In the genomic region with DNA sequence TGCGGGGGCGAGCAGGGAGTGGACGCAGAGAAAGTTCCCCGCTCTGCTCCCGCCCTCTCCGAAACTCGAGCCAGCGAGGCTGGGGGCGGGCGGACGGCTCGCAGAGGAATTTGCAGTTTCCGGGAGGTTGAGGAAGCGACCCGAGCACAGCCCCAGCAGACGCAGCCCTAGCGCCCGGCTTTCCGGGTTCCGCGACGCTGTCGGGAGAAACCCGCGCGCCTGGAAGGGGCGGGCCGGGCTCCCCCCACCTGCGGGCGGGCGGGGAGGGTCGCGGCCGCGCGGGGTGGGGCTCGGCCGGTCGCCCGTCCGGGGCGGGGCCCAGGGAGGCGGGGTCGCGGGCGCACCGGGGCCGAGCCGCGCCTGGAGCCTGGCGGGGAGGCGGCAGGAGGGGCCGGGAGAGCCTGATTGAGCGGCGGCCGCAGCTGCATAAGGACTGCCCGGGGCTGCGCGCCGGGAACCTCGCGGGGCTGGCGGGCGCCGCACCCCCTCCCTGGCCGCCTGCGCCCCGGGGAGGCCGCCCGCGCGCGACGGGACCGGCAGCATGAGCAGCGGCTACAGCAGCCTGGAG, we compare ENCODE assay signal across 1 cellular context.
TF ChIP-seq lines count a peak whose summit lies in the region.

A gene with protein sequence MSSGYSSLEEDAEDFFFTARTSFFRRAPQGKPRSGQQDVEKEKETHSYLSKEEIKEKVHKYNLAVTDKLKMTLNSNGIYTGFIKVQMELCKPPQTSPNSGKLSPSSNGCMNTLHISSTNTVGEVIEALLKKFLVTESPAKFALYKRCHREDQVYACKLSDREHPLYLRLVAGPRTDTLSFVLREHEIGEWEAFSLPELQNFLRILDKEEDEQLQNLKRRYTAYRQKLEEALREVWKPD (plus strand): TSS at position 404 of the 568 bp plus-strand sequence. CDS start 138 bp downstream, at position 542.

TF ChIP-seq in K562, 482 proteins besides CTCF, POLR2A, EP300 and RAD21 (continued from another document and continues in another):
- TF ChIP-seq PHF21A (IDR thresholded peaks at IDR 0.05; ENCODE audit: borderline replicate concordance, low read depth): no peak
- peak; percentile 59 for TF ChIP-seq POLR2AphosphoS5 (IDR thresholded peaks at IDR 0.05; ENCODE audit: control insufficient read depth, insufficient read depth, low read depth, low read length)
- peak; percentile 50 for TF ChIP-seq POLR2B (IDR thresholded peaks at IDR 0.05; ENCODE audit: low read depth, partially characterized antibody)
- TF ChIP-seq GABPB1 (CRISPR knock-in tag; IDR thresholded peaks at IDR 0.05): no peak
- no peak for TF ChIP-seq CHD1 (IDR thresholded peaks at IDR 0.05; ENCODE audit: low read length)
- no peak for TF ChIP-seq HOMEZ (CRISPR knock-in tag; IDR thresholded peaks at IDR 0.05)
- TF ChIP-seq BRF1 (IDR thresholded peaks at IDR 0.05; ENCODE audit: borderline replicate concordance, extremely low read depth, insufficient read length): no peak
- no peak; the same call in 1 of the 2 replicates for TF ChIP-seq ZNF431 (CRISPR knock-in tag; IDR thresholded peaks at IDR 0.05)
- TF ChIP-seq SIN3A (IDR thresholded peaks at IDR 0.05; ENCODE audit: borderline replicate concordance in 2 of 2, control insufficient read depth in 1 of 2, low read depth in 2 of 2, low read length in 2 of 2): 0 out of 4 replicates have a peak, but pooled peaks of 1 of the 2 experiments have one; percentile 4
- TF ChIP-seq ZBTB7A (IDR thresholded peaks at IDR 0.05; ENCODE audit: borderline replicate concordance, control insufficient read depth, low read depth, low read length): peak; percentile 97; the same call in 1 of the 2 replicates
- no peak for TF ChIP-seq ZNF133 (CRISPR knock-in tag; IDR thresholded peaks at IDR 0.05)
- peak in 2 of 3 experiments; percentile 8 to 41 for TF ChIP-seq YY1 (IDR thresholded peaks at IDR 0.05; ENCODE audit: borderline replicate concordance in 1 of 3, control insufficient read depth in 1 of 3, extremely low read depth in 1 of 3, insufficient read depth in 3 of 3, insufficient read length in 1 of 3, insufficient replicate concordance in 2 of 3, low read depth in 1 of 3, low read length in 2 of 3)
- no peak for TF ChIP-seq JUNB (CRISPR knock-in tag; conservative IDR thresholded peaks at IDR 0.05)
- TF ChIP-seq KDM4B (IDR thresholded peaks at IDR 0.05; ENCODE audit: borderline replicate concordance in 2 of 2, low read depth in 1 of 2): 0 out of 4 replicates have a peak, but pooled peaks of 1 of the 2 experiments have one; percentile 45
- peak; percentile 48 for TF ChIP-seq CCNT2 (IDR thresholded peaks at IDR 0.05; ENCODE audit: borderline replicate concordance, extremely low read depth, insufficient read length, low read depth, low read length)
- no peak for TF ChIP-seq PTTG1 (tag; IDR thresholded peaks at IDR 0.05; ENCODE audit: low read depth)
- no peak for TF ChIP-seq MAFG (tag; conservative IDR thresholded peaks at IDR 0.05)
- no peak for TF ChIP-seq POLR2AphosphoS2 (IDR thresholded peaks at IDR 0.05; ENCODE audit: low read length)
- 0 out of 2 replicates have a peak, but pooled peaks have one; percentile 5 for TF ChIP-seq MYC (IDR thresholded peaks at IDR 0.05; ENCODE audit: low read depth, low read length)
- no peak for TF ChIP-seq MYC (CRISPR knock-in tag; IDR thresholded peaks at IDR 0.05; ENCODE audit: borderline replicate concordance, low read depth)
- TF ChIP-seq CREM (IDR thresholded peaks at IDR 0.05; ENCODE audit: low read depth): no peak
- no peak for TF ChIP-seq THRAP3 (IDR thresholded peaks at IDR 0.05; ENCODE audit: borderline replicate concordance)
- no peak for TF ChIP-seq HMGXB4 (CRISPR knock-in tag; IDR thresholded peaks at IDR 0.05)
- peak; percentile 55; the same call in 1 of the 2 replicates for TF ChIP-seq GATAD2B (IDR thresholded peaks at IDR 0.05; ENCODE audit: borderline replicate concordance)
- TF ChIP-seq XRCC3 (IDR thresholded peaks at IDR 0.05): no peak
- peak; percentile 46; the same call in 1 of the 2 replicates for TF ChIP-seq PHF8 (IDR thresholded peaks at IDR 0.05; ENCODE audit: borderline replicate concordance, low read length)
- TF ChIP-seq, protein P1, sequence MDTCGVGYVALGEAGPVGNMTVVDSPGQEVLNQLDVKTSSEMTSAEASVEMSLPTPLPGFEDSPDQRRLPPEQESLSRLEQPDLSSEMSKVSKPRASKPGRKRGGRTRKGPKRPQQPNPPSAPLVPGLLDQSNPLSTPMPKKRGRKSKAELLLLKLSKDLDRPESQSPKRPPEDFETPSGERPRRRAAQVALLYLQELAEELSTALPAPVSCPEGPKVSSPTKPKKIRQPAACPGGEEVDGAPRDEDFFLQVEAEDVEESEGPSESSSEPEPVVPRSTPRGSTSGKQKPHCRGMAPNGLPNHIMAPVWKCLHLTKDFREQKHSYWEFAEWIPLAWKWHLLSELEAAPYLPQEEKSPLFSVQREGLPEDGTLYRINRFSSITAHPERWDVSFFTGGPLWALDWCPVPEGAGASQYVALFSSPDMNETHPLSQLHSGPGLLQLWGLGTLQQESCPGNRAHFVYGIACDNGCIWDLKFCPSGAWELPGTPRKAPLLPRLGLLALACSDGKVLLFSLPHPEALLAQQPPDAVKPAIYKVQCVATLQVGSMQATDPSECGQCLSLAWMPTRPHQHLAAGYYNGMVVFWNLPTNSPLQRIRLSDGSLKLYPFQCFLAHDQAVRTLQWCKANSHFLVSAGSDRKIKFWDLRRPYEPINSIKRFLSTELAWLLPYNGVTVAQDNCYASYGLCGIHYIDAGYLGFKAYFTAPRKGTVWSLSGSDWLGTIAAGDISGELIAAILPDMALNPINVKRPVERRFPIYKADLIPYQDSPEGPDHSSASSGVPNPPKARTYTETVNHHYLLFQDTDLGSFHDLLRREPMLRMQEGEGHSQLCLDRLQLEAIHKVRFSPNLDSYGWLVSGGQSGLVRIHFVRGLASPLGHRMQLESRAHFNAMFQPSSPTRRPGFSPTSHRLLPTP (IDR thresholded peaks at IDR 0.05; ENCODE audit: borderline replicate concordance, extremely low read depth, insufficient read length): no peak
- TF ChIP-seq MXI1 (IDR thresholded peaks at IDR 0.05; ENCODE audit: low read depth, low read length): no peak
- TF ChIP-seq TAF1 (IDR thresholded peaks at IDR 0.05; ENCODE audit: control insufficient read depth, extremely low read depth, insufficient read depth, low read length, severe bottlenecking): peak; percentile 52
- TF ChIP-seq, protein P2, sequence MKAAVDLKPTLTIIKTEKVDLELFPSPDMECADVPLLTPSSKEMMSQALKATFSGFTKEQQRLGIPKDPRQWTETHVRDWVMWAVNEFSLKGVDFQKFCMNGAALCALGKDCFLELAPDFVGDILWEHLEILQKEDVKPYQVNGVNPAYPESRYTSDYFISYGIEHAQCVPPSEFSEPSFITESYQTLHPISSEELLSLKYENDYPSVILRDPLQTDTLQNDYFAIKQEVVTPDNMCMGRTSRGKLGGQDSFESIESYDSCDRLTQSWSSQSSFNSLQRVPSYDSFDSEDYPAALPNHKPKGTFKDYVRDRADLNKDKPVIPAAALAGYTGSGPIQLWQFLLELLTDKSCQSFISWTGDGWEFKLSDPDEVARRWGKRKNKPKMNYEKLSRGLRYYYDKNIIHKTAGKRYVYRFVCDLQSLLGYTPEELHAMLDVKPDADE (conservative IDR thresholded peaks at IDR 0.05; ENCODE audit: control insufficient read depth, low read depth, low read length): peak; percentile 52; the same call in 1 of the 2 replicates
- TF ChIP-seq HMBOX1 (IDR thresholded peaks at IDR 0.05): no peak
- TF ChIP-seq GABPA (tag; conservative IDR thresholded peaks at IDR 0.05; ENCODE audit: low read depth): peak; percentile 74
- TF ChIP-seq HMGN3 (IDR thresholded peaks at IDR 0.05; ENCODE audit: borderline replicate concordance, extremely low read depth, insufficient read length, low read depth, low read length): peak; percentile 21
- 0 out of 2 replicates have a peak, but pooled peaks have one; percentile 10 for TF ChIP-seq ZBTB1 (CRISPR knock-in tag; IDR thresholded peaks at IDR 0.05; ENCODE audit: borderline replicate concordance, low read depth)
- TF ChIP-seq CXXC5 (CRISPR knock-in tag; IDR thresholded peaks at IDR 0.05): peak; percentile 68
- peak in 1 of 3 experiments; percentile 83; a peak in 2 of 6 replicates for TF ChIP-seq ZBTB11 (CRISPR knock-in tag; IDR thresholded peaks at IDR 0.05)
- TF ChIP-seq, protein P3, sequence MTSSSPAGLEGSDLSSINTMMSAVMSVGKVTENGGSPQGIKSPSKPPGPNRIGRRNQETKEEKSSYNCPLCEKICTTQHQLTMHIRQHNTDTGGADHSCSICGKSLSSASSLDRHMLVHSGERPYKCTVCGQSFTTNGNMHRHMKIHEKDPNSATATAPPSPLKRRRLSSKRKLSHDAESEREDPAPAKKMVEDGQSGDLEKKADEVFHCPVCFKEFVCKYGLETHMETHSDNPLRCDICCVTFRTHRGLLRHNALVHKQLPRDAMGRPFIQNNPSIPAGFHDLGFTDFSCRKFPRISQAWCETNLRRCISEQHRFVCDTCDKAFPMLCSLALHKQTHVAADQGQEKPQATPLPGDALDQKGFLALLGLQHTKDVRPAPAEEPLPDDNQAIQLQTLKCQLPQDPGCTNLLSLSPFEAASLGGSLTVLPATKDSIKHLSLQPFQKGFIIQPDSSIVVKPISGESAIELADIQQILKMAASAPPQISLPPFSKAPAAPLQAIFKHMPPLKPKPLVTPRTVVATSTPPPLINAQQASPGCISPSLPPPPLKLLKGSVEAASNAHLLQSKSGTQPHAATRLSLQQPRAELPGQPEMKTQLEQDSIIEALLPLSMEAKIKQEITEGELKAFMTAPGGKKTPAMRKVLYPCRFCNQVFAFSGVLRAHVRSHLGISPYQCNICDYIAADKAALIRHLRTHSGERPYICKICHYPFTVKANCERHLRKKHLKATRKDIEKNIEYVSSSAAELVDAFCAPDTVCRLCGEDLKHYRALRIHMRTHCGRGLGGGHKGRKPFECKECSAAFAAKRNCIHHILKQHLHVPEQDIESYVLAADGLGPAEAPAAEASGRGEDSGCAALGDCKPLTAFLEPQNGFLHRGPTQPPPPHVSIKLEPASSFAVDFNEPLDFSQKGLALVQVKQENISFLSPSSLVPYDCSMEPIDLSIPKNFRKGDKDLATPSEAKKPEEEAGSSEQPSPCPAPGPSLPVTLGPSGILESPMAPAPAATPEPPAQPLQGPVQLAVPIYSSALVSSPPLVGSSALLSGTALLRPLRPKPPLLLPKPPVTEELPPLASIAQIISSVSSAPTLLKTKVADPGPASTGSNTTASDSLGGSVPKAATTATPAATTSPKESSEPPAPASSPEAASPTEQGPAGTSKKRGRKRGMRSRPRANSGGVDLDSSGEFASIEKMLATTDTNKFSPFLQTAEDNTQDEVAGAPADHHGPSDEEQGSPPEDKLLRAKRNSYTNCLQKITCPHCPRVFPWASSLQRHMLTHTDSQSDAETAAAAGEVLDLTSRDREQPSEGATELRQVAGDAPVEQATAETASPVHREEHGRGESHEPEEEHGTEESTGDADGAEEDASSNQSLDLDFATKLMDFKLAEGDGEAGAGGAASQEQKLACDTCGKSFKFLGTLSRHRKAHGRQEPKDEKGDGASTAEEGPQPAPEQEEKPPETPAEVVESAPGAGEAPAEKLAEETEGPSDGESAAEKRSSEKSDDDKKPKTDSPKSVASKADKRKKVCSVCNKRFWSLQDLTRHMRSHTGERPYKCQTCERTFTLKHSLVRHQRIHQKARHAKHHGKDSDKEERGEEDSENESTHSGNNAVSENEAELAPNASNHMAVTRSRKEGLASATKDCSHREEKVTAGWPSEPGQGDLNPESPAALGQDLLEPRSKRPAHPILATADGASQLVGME (CRISPR knock-in tag; IDR thresholded peaks at IDR 0.05): no peak
